Comparison of ENCODE assay signal across 8 cellular contexts in genomic region chr2:132416080-132416911, GRCh38. TPM values are rescaled to one million over a fixed set of nuclear protein-coding genes. Genes with fewer than 3 reads are reported as not detected.
DNase-seq lines count a peak whose midpoint lies in the region; ATAC-seq and TF ChIP-seq lines count a peak whose summit lies in the region.

GPR39 (plus strand) TSS chr2:132416805.

- no peaks in the 10 kb centered on the region for H3K9me3 ChIP-seq in DOHH2 (ENCODE audit: control insufficient read depth, insufficient read depth, low read length)
- no peaks in the 10 kb centered on the region for H3K9me3 ChIP-seq in ascending aorta

- no peak within 1 kb of the TSS for H3K27ac ChIP-seq in DOHH2 (ENCODE audit: low read depth, low read length)
- H3K27ac ChIP-seq in ascending aorta, result no peak within 1 kb of the TSS

- H4K20me1 ChIP-seq in DOHH2 (ENCODE audit: control insufficient read depth, insufficient read depth, low read depth, low read length), result no peaks in the 10 kb centered on the region

- H3K36me3 ChIP-seq in DOHH2 (ENCODE audit: control insufficient read depth, low read length), result no peaks in the 10 kb centered on the region
- H3K36me3 ChIP-seq in ascending aorta, result no peaks in the 10 kb centered on the region

- TF ChIP-seq CTCF in DOHH2 (IDR thresholded peaks at IDR 0.05; ENCODE audit: low read depth, low read length, poor library complexity, severe bottlenecking) (no peak), ascending aorta (IDR thresholded peaks at IDR 0.05) (no peak)

- peak within 1 kb of the TSS; percentile 21; the same call in 1 of the 2 replicates for H3K4me2 ChIP-seq in DOHH2 (ENCODE audit: low read length)

- intact Hi-C loops in ascending aorta (cut with DNase I), result no loop called here

- ATAC-seq in GM21528 (IDR thresholded peaks at IDR 0.05; ENCODE audit: low FRiP score, unreplicated experiment), result no peak
- ATAC-seq in HG03108 (IDR thresholded peaks at IDR 0.05; ENCODE audit: unreplicated experiment), result no peak
- no peak for ATAC-seq in GM21717 (IDR thresholded peaks at IDR 0.05; ENCODE audit: unreplicated experiment)

- no peaks in the 10 kb centered on the region for H3K4me1 ChIP-seq in DOHH2 (ENCODE audit: control insufficient read depth, low read length)
- H3K4me1 ChIP-seq in ascending aorta, result no peaks in the 10 kb centered on the region

- no peaks in the 10 kb centered on the region for H3F3A ChIP-seq in DOHH2 (ENCODE audit: control insufficient read depth, insufficient read depth)

- H3K4me3 ChIP-seq in DOHH2 (ENCODE audit: low read length) (peak within 1 kb of the TSS; percentile 17), ascending aorta (peak within 1 kb of the TSS; percentile 65 to 70)

- no peaks in the 10 kb centered on the region for H3K79me2 ChIP-seq in DOHH2 (ENCODE audit: control insufficient read depth, low read length)

- peak; percentile 54 for DNase-seq in NCI-H187 treated with DMSO at 0.1 percent for 48 hours (lab: John Stamatoyannopoulos, UW)
- peak in 1 of 2 donors; percentile 77 for DNase-seq in ascending aorta (ENCODE audit: low spot score in 2 of 2)
- DNase-seq in hypothalamus (lab: John Stamatoyannopoulos, UW), result peak in 31 of 51 donors; percentile 11 to 56 (median 30)
- DNase-seq in renal cortical epithelial cell (ENCODE audit: low read depth), result peak; percentile 93

- no peaks in the 10 kb centered on the region for H3K9me2 ChIP-seq in DOHH2 (replicated peaks; ENCODE audit: control insufficient read depth, low read length)

- H3K27me3 ChIP-seq in DOHH2 (ENCODE audit: control insufficient read depth, low read length) (peaks cover 4% of the 10 kb centered on the region; the same call in 1 of the 2 replicates), ascending aorta (no peaks in the 10 kb centered on the region)

RNA-seq across cellular contexts. Expression of gene GPR39, which starts in this region (rescaled TPM):
- total RNA-seq in ascending aorta (0.64 TPM), renal cortical epithelial cell (9.2 and 26.0 TPM in 2 replicates)
